In the genomic region with DNA sequence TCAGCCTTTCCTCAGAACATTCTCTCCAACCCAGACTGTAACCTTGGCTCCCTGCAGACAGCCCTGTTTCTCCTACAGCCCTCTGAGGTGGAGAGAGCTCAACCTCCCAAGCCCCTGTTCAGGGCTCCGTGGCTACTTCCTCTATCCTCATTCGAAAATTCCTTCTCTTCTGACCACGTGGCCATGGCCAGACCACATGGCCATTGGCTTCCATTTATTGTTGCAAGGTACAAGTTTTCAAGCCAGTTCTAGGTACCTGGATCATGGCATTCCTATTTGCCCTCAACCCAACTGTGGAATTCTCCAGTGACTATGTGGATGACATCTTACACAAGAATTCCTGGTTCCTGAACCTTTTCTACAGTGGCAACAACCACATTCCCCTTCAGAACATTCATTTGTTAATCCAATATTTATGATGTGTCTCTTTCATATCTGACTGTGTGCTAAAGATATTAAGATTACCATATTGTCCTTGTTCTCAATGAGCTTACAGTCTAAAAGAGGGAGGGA, we compare ENCODE assay signal across 16 cellular contexts.
A peak's percentile ranks its signal among the peaks of the same experiment; 100 is the strongest.
DNase-seq lines count a peak whose midpoint lies in the region; ATAC-seq, FAIRE-seq and TF ChIP-seq lines count a peak whose summit lies in the region.
"Had no signal": no experiment of that assay in that cellular context is flagged by ENCODE, and none has a peak within 500 bp of the region (broad histone marks: within the 10 kb centered on the region; RNA-seq: fewer than 3 reads in every experiment).

No MANE protein-coding gene starts in this region.

- H4K91ac ChIP-seq in IMR-90 (ENCODE audit: insufficient read depth, low read depth, low read length): peak overlapping the region; percentile 37

- no peaks in the 10 kb centered on the region for H3K36me3 Mint-ChIP-seq in osteocyte (ENCODE audit: unreplicated experiment)
- peaks cover 32% of the 10 kb centered on the region for H3K36me3 Mint-ChIP-seq in activated T-cell treated with anti-CD3 and anti-CD28 coated beads, Interleukin-2, amount 50 U/mL, for 4 hours (ENCODE audit: insufficient read depth)

- no peak overlapping the region for H3K23ac ChIP-seq in IMR-90 (ENCODE audit: low read depth, low read length)

- H3K4me3 ChIP-seq in IMR-90 (ENCODE audit: insufficient read depth, low read depth, low read length) (no peak overlapping the region), K562 (no peak overlapping the region), tibial artery (no peak overlapping the region)

- no peaks in the 10 kb centered on the region for H4K20me1 ChIP-seq in IMR-90 (ENCODE audit: insufficient read depth, low read length)
- no peaks in the 10 kb centered on the region for H4K20me1 ChIP-seq in K562 (replicated peaks; ENCODE audit: control insufficient read depth, insufficient read depth, low read length)

- H3K4me2 ChIP-seq in IMR-90 (ENCODE audit: low read depth, low read length): no peak overlapping the region
- no peak overlapping the region for H3K4me2 ChIP-seq in K562 (ENCODE audit: insufficient read depth, low read length)

- no peak for DNase-seq in IMR-90
- no peak for DNase-seq in K562 (ENCODE audit: extremely low read depth in 1 of 4, low spot score in 3 of 4)
- DNase-seq in osteocyte (ENCODE audit: extremely low spot score, unreplicated experiment): no peak
- no peak for DNase-seq in tibial artery
- DNase-seq in GM13977 (ENCODE audit: low spot score): no peak
- DNase-seq in activated T-cell treated with anti-CD3 and anti-CD28 coated beads, Interleukin-2, amount 50 U/mL, for 4 hours: no peak
- DNase-seq: AML-193, COR-L47, NCI-H1417, NCI-H1930, NCI-H69, RPMI8226 had no signal

- H3K27ac ChIP-seq in IMR-90 (ENCODE audit: insufficient read depth, low read length) (no peak overlapping the region), K562 (ENCODE audit: extremely low read depth, low read depth, low read length) (no peak overlapping the region), tibial artery (peak overlapping the region; percentile 70 to 71)

- dilution Hi-C loops in IMR-90 (cut with HindIII; ENCODE audit: low sequenced_read_pairs, unreplicated experiment): no loop called here

- peak overlapping the region; percentile 29; the same call in 1 of the 2 replicates for H3K4ac ChIP-seq in IMR-90 (ENCODE audit: low read depth, low read length)

- H2AFZ ChIP-seq in IMR-90 (replicated peaks; ENCODE audit: low read length, poor library complexity): no peak overlapping the region
- no peak overlapping the region for H2AFZ ChIP-seq in K562 (ENCODE audit: low read depth, low read length)

- POLR2A ChIA-PET in IMR-90 (lab: Charles Lee; ENCODE audit: unreplicated experiment): interaction anchor here (0.6 kb wide), 1 partner anchor 18 kb away, joined by 4 read pairs; no protein-coding TSS in a partner anchor
- POLR2A ChIA-PET in K562 (lab: Yijun Ruan, JAX): no interaction called here

- intact Hi-C loops in IMR-90 (cut with micrococcal nuclease): loop anchor here (5.0 to 10.0 kb wide), 3 partner anchors 112 to 564 kb away; a partner anchor contains a TSS
- intact Hi-C loops in K562 (cut with micrococcal nuclease): loop anchor here (10.0 kb wide), 1 partner anchor 364 kb away; a partner anchor contains a TSS
- intact Hi-C loops in tibial artery (cut with DNase I; ENCODE audit: low total_unique reads): no loop called here

- no peaks in the 10 kb centered on the region for H3K79me2 ChIP-seq in K562 (ENCODE audit: control insufficient read depth, insufficient read depth, low read length)

- no TSS peak for BruUV-seq in IMR-90 (replicated peaks; lab: Mats Ljungman, UMichigan)
- no TSS peak for BruUV-seq in K562 (replicated peaks; lab: Mats Ljungman, UMichigan)

- H3K4me3 Mint-ChIP-seq in osteocyte (ENCODE audit: unreplicated experiment): no peak overlapping the region
- no peak overlapping the region for H3K4me3 Mint-ChIP-seq in activated T-cell treated with anti-CD3 and anti-CD28 coated beads, Interleukin-2, amount 50 U/mL, for 4 hours
- H3K4me3 Mint-ChIP-seq: CD14-positive monocyte had no signal

- TF ChIP-seq CTCF in IMR-90 (conservative IDR thresholded peaks at IDR 0.05; ENCODE audit: low read depth, low read length) (no peak), K562 (IDR thresholded peaks at IDR 0.05 in 2 of 3, conservative IDR thresholded peaks at IDR 0.05 in 1 of 3; ENCODE audit: insufficient read depth in 2 of 3, low read depth in 1 of 3, low read length in 3 of 3) (no peak), osteocyte (IDR thresholded peaks at IDR 0.05) (no peak), tibial artery (IDR thresholded peaks at IDR 0.05) (no peak), GM13977 (IDR thresholded peaks at IDR 0.05; ENCODE audit: extremely low read depth, insufficient read depth, missing control alignments) (no peak)

- H3K4me1 ChIP-seq in IMR-90 (ENCODE audit: control insufficient read depth, insufficient read depth, low read length) (peaks cover 45% of the 10 kb centered on the region), K562 (replicated peaks in 1 of 2; ENCODE audit: control insufficient read depth in 2 of 2, insufficient read depth in 2 of 2, low read length in 2 of 2) (no peaks in the 10 kb centered on the region), tibial artery (peaks cover 0 to 88% (median 58%) of the 10 kb centered on the region in 4 donors)

- no peak overlapping the region for H2BK20ac ChIP-seq in IMR-90 (ENCODE audit: low read depth, low read length)

- H3K27me3 ChIP-seq in IMR-90 (ENCODE audit: control insufficient read depth, insufficient read depth, low read length): no peaks in the 10 kb centered on the region
- peaks cover 17 to 23% of the 10 kb centered on the region in 2 experiments; a peak in 4 of 5 replicates for H3K27me3 ChIP-seq in K562 (ENCODE audit: control insufficient read depth in 2 of 2, insufficient read depth in 2 of 2, low read length in 2 of 2)
- no peaks in the 10 kb centered on the region for H3K27me3 ChIP-seq in tibial artery

- no peak overlapping the region for H4K8ac ChIP-seq in IMR-90 (ENCODE audit: low read depth in 2 of 2, low read length in 2 of 2)

- H3K27ac Mint-ChIP-seq in osteocyte (ENCODE audit: unreplicated experiment): peak overlapping the region; percentile 96

- no peak for FAIRE-seq in K562 (lab: Jason Lieb, UNC)
- FAIRE-seq: GM19239 had no signal

- H3K4me1 Mint-ChIP-seq in osteocyte (ENCODE audit: unreplicated experiment): peaks cover 85% of the 10 kb centered on the region
- H3K4me1 Mint-ChIP-seq in activated T-cell treated with anti-CD3 and anti-CD28 coated beads, Interleukin-2, amount 50 U/mL, for 4 hours (ENCODE audit: low read depth): peaks cover 33% of the 10 kb centered on the region

- no CpG with 5 or more reads among the region's 3 CpGs for WGBS in IMR-90 (ENCODE audit: extremely low coverage in 2 of 2, insufficient read length in 1 of 2), 2 experiments
- WGBS in K562 (ENCODE audit: insufficient coverage, low coverage, missing lambda C conversion rate): 6% methylated on average over 3 of the region's 3 CpGs

- no peak for TF ChIP-seq POLR2A in IMR-90 (IDR thresholded peaks at IDR 0.05; ENCODE audit: low read depth, low read length)
- no peak for TF ChIP-seq POLR2A in K562 (conservative IDR thresholded peaks at IDR 0.05)

- in situ Hi-C loops in IMR-90 (cut with MboI; ENCODE audit: low sequenced_read_pairs) (loop anchor here (10.0 kb wide), 1 partner anchor 364 kb away; a partner anchor contains a TSS), K562 (cut with MboI) (loop anchor here (5.0 kb wide), 1 partner anchor 68 kb away; no protein-coding TSS in a partner anchor), GM13977 (cut with MboI; ENCODE audit: low pct_unique_long_range_greater_than_20kb, low sequenced_read_pairs, unreplicated experiment) (no loop called here)

- H2BK5ac ChIP-seq in IMR-90 (ENCODE audit: low read depth, low read length, poor library complexity, severe bottlenecking): no peak overlapping the region

- peaks cover 13 to 44% of the 10 kb centered on the region in 2 experiments for H3K79me1 ChIP-seq in IMR-90 (ENCODE audit: low read depth in 1 of 2, low read length in 2 of 2)

- H3K9ac ChIP-seq in IMR-90 (ENCODE audit: low read depth, low read length) (no peak overlapping the region), K562 (ENCODE audit: insufficient read depth in 1 of 2, low read depth in 2 of 2, low read length in 2 of 2) (no peak overlapping the region)

- no peaks in the 10 kb centered on the region for H3K27me3 Mint-ChIP-seq in osteocyte (ENCODE audit: unreplicated experiment)
- no peaks in the 10 kb centered on the region for H3K27me3 Mint-ChIP-seq in activated T-cell treated with anti-CD3 and anti-CD28 coated beads, Interleukin-2, amount 50 U/mL, for 4 hours (ENCODE audit: low read depth)

- no peak overlapping the region; the same call in 1 of the 2 replicates for H3K14ac ChIP-seq in IMR-90 (replicated peaks; ENCODE audit: low read depth, low read length)

- no peak for TF ChIP-seq RAD21 in IMR-90 (IDR thresholded peaks at IDR 0.05; ENCODE audit: low read length)
- no peak for TF ChIP-seq RAD21 in K562 (CRISPR knock-in tag; conservative IDR thresholded peaks at IDR 0.05 in 1 of 2, IDR thresholded peaks at IDR 0.05 in 1 of 2)

- H2AK9ac ChIP-seq in IMR-90 (replicated peaks; ENCODE audit: low read depth, low read length, poor library complexity): no peak overlapping the region

- no peak for ATAC-seq in IMR-90 (ENCODE audit: low read depth)
- ATAC-seq in K562: no peak
- no peak for ATAC-seq in GM18861 (IDR thresholded peaks at IDR 0.05; ENCODE audit: unreplicated experiment)
- ATAC-seq in HG03354 (IDR thresholded peaks at IDR 0.05; ENCODE audit: poor library complexity, severe bottlenecking, unreplicated experiment): no peak
- ATAC-seq in activated T-cell treated with anti-CD3 and anti-CD28 coated beads, Interleukin-2, amount 50 U/mL, for 4 hours: no peak

- H3K9me3 ChIP-seq in IMR-90 (ENCODE audit: control insufficient read depth, insufficient read depth, low read length): no peaks in the 10 kb centered on the region
- H3K9me3 ChIP-seq in K562 (replicated peaks; ENCODE audit: control insufficient read depth, insufficient read depth, low read depth, low read length): no peaks in the 10 kb centered on the region
- H3K9me3 ChIP-seq in tibial artery: no peaks in the 10 kb centered on the region

- no peak for TF ChIP-seq EP300 in K562 (IDR thresholded peaks at IDR 0.05; ENCODE audit: low read length)

- H4K5ac ChIP-seq in IMR-90 (ENCODE audit: low read depth, low read length): peak overlapping the region; percentile 46; the same call in 1 of the 2 replicates

- H2BK120ac ChIP-seq in IMR-90 (ENCODE audit: low read depth, low read length): no peak overlapping the region; the same call in 1 of the 2 replicates

- peak overlapping the region; percentile 6 for H3K18ac ChIP-seq in IMR-90 (ENCODE audit: low read depth, low read length)

- H2AK5ac ChIP-seq in IMR-90 (ENCODE audit: low read depth, low read length): peak overlapping the region; percentile 51

- CTCF ChIA-PET in IMR-90 (lab: Yijun Ruan, JAX): no interaction called here
- CTCF ChIA-PET in K562 (lab: Yijun Ruan, JAX; ENCODE audit: low intra/inter-chr PET ratio): no interaction called here

- H3K9me1 ChIP-seq in IMR-90 (ENCODE audit: insufficient read depth, low read length) (peaks cover 23% of the 10 kb centered on the region; the same call in 1 of the 2 replicates), K562 (ENCODE audit: control insufficient read depth, insufficient read depth, low read length) (no peaks in the 10 kb centered on the region)

- peaks cover 3% of the 10 kb centered on the region for H3K36me3 ChIP-seq in IMR-90 (ENCODE audit: control insufficient read depth, insufficient read depth, low read length)
- no peaks in the 10 kb centered on the region for H3K36me3 ChIP-seq in K562 (ENCODE audit: control insufficient read depth, insufficient read depth, low read length)
- no peaks in the 10 kb centered on the region for H3K36me3 ChIP-seq in tibial artery

- no peaks in the 10 kb centered on the region for H3K9me3 Mint-ChIP-seq in osteocyte (ENCODE audit: unreplicated experiment)
- no peaks in the 10 kb centered on the region for H3K9me3 Mint-ChIP-seq in activated T-cell treated with anti-CD3 and anti-CD28 coated beads, Interleukin-2, amount 50 U/mL, for 4 hours

- H2BK15ac ChIP-seq in IMR-90 (ENCODE audit: low read depth, low read length): no peak overlapping the region; the same call in 2 of the 3 replicates

- no peak overlapping the region for H3K56ac ChIP-seq in IMR-90 (ENCODE audit: extremely low read depth, insufficient read depth, low read length)

Comparison
In these comparisons a context has a peak if more than half of its experiments do, and no peak if none do; other contexts are left out.
1. H3K27ac ChIP-seq: peak in tibial artery (2 of 2); none in IMR-90 (single experiment) and K562 (single experiment).